4 cellular contexts compared by ENCODE assay signal in the genomic region with DNA sequence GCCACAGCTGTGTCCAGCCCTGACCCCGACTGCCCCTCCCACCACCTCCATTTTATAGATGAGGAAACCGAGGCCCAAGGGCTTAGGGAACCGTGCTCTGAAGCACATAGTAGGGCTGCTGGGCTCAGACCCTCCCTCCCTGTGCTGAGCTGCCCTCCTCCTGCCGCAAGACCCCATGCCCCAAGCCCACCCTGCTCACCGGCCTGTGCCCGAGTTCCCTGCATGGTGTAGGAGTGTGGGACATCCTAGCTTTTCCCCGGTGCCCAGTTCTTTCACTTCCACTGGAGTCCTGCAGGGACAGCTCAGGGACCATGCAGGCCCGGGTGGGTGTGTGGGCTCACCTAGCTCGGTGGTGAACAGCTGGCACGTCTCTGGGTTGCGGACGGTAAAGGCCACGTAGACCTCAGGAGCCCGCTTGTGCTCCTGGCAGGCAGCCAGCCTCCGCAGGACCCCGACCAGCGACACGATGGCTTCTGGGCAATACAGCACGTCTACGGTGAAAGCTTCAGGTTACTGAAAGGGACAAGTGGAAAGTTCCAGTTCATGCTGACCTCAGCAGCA. TPM values are rescaled to one million over a fixed set of nuclear protein-coding genes. Genes with fewer than 3 reads are reported as not detected.
"Had no signal": no experiment of that assay in that cellular context is flagged by ENCODE, and none has a peak within 500 bp of the region (broad histone marks: within the 10 kb centered on the region; RNA-seq: fewer than 3 reads in every experiment).

No MANE protein-coding gene starts in this region.

RNA-seq across cellular contexts. Expression of gene FAM90A1, which starts 6.6 kb away (rescaled TPM):
- total RNA-seq: GM23248, H4, HT-29 had no signal
- polyA plus RNA-seq: IgD-negative memory B cell had no signal
